Comparison of ENCODE assay signal across 8 cellular contexts in the genomic region with DNA sequence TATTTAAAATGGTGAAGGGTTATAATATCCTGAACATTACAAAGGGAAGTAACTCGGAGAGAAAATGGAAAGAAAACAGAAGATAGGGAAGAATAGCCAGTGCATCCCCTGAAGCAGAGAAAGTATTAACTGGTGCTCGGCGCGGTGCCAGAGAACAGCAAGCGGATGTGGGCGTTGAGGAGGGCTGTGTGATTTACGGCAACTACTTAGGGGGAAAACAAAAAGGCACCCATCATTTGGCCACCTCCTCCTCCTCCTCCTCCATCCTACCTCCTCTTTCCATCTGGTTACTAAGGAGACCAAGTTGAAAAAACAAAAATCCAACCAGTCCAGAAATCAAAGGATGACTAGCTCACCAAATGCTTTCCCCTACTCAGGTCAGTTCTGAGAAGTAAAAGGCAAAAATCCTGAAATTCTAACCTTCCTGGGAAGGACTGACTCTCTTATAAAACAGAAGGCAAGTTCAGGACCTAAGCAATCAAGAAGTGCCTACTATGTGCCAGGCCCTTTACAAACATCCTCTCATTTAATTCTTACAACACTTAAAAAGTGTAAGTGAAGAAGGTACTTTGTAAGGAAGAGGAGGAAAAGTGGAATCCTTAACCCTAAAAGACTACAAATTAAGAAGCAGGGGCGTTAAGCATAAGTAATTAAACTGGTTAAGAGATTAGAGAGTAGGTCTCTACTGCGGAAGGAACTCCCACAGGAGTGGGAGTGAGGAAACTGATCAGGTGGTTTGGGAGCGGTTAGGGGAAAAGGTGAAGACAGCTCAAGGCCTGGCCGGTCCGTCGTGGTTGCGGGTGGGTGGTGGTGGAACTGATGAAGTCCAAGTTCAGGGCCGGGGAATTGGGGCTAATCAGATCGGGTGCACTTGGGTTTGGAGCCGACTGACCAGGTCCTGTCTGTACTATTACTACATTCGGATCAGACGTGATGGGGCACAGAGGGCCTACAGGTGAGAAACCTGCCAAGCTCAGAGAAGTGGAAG. TPM values are rescaled to one million over a fixed set of nuclear protein-coding genes. Genes with fewer than 3 reads are reported as not detected.
DNase-seq lines count a peak whose midpoint lies in the region; ATAC-seq and TF ChIP-seq lines count a peak whose summit lies in the region.

No MANE protein-coding gene starts in this region.

- H3K4me1 Mint-ChIP-seq in stimulated activated naive CD8-positive, alpha-beta T cell treated with anti-CD3 and anti-CD28 coated beads, Interleukin-15, Interleukin-2, amounts not matched to agents 100 ng/mL and 50 ng/mL, for 24 hours (ENCODE audit: low read depth): peaks cover 56% of the 10 kb centered on the region

- H3K9me3 ChIP-seq in SJSA1 (replicated peaks): no peaks in the 10 kb centered on the region
- no peaks in the 10 kb centered on the region for H3K9me3 ChIP-seq in liver (ENCODE audit: control insufficient read depth in 4 of 4, low read length in 3 of 4)

- H3K36me3 Mint-ChIP-seq in stimulated activated naive CD8-positive, alpha-beta T cell treated with anti-CD3 and anti-CD28 coated beads, Interleukin-15, Interleukin-2, amounts not matched to agents 100 ng/mL and 50 ng/mL, for 24 hours (ENCODE audit: low read depth): peaks cover 36% of the 10 kb centered on the region

- peak overlapping the region; percentile 97 for H3K4me3 Mint-ChIP-seq in stimulated activated naive CD8-positive, alpha-beta T cell treated with anti-CD3 and anti-CD28 coated beads, Interleukin-15, Interleukin-2, amounts not matched to agents 100 ng/mL and 50 ng/mL, for 24 hours

- no peak overlapping the region for H3K27ac ChIP-seq in SJSA1
- no peak overlapping the region for H3K27ac ChIP-seq in liver (ENCODE audit: low read depth in 1 of 2, low read length in 2 of 2)

- H3K4me1 ChIP-seq in SJSA1 (replicated peaks) (peaks cover 12% of the 10 kb centered on the region), liver (ENCODE audit: control insufficient read depth in 4 of 4, insufficient read depth in 4 of 4, low read length in 3 of 4) (peaks cover 0 to 17% (median 15%) of the 10 kb centered on the region in 4 donors)

- peak overlapping the region; percentile 79 to 85 for H3K9ac ChIP-seq in liver (ENCODE audit: low read depth in 1 of 2, low read length in 2 of 2)

- H3K36me3 ChIP-seq in SJSA1 (peaks cover 19% of the 10 kb centered on the region), liver (ENCODE audit: control insufficient read depth in 4 of 4, insufficient read depth in 3 of 4, low read depth in 1 of 4, low read length in 3 of 4) (peaks cover 0 to 14% (median 7%) of the 10 kb centered on the region in 4 donors)

- ATAC-seq in HG03442 (IDR thresholded peaks at IDR 0.05; ENCODE audit: unreplicated experiment) (peak; percentile 22), GM18520 (IDR thresholded peaks at IDR 0.05; ENCODE audit: unreplicated experiment) (no peak)

- peaks cover 3% of the 10 kb centered on the region for H3K27me3 Mint-ChIP-seq in stimulated activated naive CD8-positive, alpha-beta T cell treated with anti-CD3 and anti-CD28 coated beads, Interleukin-15, Interleukin-2, amounts not matched to agents 100 ng/mL and 50 ng/mL, for 24 hours

- H3K9me3 Mint-ChIP-seq in stimulated activated naive CD8-positive, alpha-beta T cell treated with anti-CD3 and anti-CD28 coated beads, Interleukin-15, Interleukin-2, amounts not matched to agents 100 ng/mL and 50 ng/mL, for 24 hours: no peaks in the 10 kb centered on the region

- DNase-seq in DMS53 treated with DMSO at 0.1 percent for 48 hours (lab: John Stamatoyannopoulos, UW; ENCODE audit: unreplicated experiment) (peak; percentile 28), SJSA1 (ENCODE audit: low read depth in 1 of 2, low spot score in 2 of 2) (peak in 1 of 2 experiments; percentile 28), amniotic stem cell (lab: John Stamatoyannopoulos, UW) (no peak)
- DNase-seq in central memory CD4-positive, alpha-beta T cell: peak; percentile 31

- TF ChIP-seq CTCF in liver (IDR thresholded peaks at IDR 0.05; ENCODE audit: low read depth, low read length, missing input control): no peak

- H3K4me3 ChIP-seq in SJSA1 (peak overlapping the region; percentile 58), liver (ENCODE audit: low read depth in 1 of 3, low read length in 3 of 3) (peak overlapping the region; percentile 79 to 99 (median 83))

- TF ChIP-seq RAD21 in liver (IDR thresholded peaks at IDR 0.05): no peak

- 32% methylated on average over 19 of the region's 19 CpGs for WGBS in liver

- H3K27me3 ChIP-seq in SJSA1 (replicated peaks) (peaks cover 2% of the 10 kb centered on the region; the same call in 1 of the 2 replicates), liver (ENCODE audit: control insufficient read depth in 4 of 4, insufficient read depth in 4 of 4, low read length in 3 of 4) (no peaks in the 10 kb centered on the region)

- H3K27ac Mint-ChIP-seq in stimulated activated naive CD8-positive, alpha-beta T cell treated with anti-CD3 and anti-CD28 coated beads, Interleukin-15, Interleukin-2, amounts not matched to agents 100 ng/mL and 50 ng/mL, for 24 hours: peak overlapping the region; percentile 94

TF ChIP-seq in liver, 16 proteins besides CTCF, POLR2A, EP300 and RAD21:
- TF ChIP-seq FOXA2 (IDR thresholded peaks at IDR 0.05) (no peak), GABPA (IDR thresholded peaks at IDR 0.05 in 1 of 2, conservative IDR thresholded peaks at IDR 0.05 in 1 of 2) (no peak), SP1 (IDR thresholded peaks at IDR 0.05) (no peak), YY1 (IDR thresholded peaks at IDR 0.05) (no peak), NR2F2 (IDR thresholded peaks at IDR 0.05) (no peak), HNF4A (conservative IDR thresholded peaks at IDR 0.05) (no peak), JUND (IDR thresholded peaks at IDR 0.05) (no peak), RXRA (IDR thresholded peaks at IDR 0.05) (no peak), EGR1 (IDR thresholded peaks at IDR 0.05; ENCODE audit: low read depth in 2 of 2) (no peak)
- TF ChIP-seq, protein P1, sequence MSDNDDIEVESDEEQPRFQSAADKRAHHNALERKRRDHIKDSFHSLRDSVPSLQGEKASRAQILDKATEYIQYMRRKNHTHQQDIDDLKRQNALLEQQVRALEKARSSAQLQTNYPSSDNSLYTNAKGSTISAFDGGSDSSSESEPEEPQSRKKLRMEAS (IDR thresholded peaks at IDR 0.05): no peak

RNA-seq across cellular contexts. Expression of a gene that starts 1.0 kb away (rescaled TPM):
- total RNA-seq in SJSA1 (2014; rRNA removed; shearing (Covaris generic)): 30.6 and 33.1 TPM in 2 replicates
- total RNA-seq in liver: 1 to 10 TPM; 4.6 to 5.1 TPM
- polyA plus RNA-seq in liver: 1 to 10 TPM; 5.8 to 7.9 TPM
